1 cellular context compared by ENCODE assay signal in the genomic region with DNA sequence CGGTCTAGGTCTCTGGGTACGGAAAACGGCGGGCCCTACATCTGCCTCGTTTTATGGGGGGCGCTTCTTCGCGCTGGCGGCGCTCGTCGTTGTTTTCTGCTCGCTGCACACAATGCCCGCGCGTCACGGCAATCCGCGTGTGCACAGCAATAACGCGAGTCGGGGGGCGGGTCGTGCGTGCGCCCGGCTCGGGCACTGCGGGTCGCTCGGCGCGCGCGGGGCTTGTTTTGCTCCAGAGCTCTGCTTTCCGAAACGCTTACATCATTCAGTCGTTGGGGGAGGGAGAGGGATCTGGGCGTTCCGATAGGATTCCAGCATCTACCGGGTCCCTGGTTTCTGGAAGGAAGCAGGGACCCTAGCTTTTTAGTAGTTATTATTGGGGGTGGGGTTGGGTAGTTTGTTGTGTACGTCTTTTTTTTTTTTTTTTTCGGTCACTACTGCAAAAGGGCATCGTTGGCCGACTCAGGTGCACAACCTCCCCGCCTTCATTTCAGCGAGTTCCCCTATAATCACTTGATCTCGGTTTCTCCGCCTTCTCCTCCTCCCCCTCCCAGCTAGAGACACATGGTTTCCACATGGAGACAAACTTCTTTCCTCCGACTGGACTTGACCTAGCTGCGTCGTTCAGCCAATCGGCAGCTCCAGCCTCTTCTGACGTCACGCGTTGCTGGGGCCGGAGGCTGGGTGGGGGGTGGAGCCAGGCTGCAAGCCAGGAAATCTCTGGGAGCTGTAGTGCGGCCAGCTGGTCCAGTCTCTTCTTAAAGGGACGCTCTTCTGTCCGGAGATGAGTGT.
TF ChIP-seq lines count a peak whose summit lies in the region.

No MANE protein-coding gene starts in this region.

TF ChIP-seq in HepG2, 621 proteins besides CTCF, POLR2A, EP300 and RAD21 (continued from another document and continues in another):
- TF ChIP-seq, protein P1, sequence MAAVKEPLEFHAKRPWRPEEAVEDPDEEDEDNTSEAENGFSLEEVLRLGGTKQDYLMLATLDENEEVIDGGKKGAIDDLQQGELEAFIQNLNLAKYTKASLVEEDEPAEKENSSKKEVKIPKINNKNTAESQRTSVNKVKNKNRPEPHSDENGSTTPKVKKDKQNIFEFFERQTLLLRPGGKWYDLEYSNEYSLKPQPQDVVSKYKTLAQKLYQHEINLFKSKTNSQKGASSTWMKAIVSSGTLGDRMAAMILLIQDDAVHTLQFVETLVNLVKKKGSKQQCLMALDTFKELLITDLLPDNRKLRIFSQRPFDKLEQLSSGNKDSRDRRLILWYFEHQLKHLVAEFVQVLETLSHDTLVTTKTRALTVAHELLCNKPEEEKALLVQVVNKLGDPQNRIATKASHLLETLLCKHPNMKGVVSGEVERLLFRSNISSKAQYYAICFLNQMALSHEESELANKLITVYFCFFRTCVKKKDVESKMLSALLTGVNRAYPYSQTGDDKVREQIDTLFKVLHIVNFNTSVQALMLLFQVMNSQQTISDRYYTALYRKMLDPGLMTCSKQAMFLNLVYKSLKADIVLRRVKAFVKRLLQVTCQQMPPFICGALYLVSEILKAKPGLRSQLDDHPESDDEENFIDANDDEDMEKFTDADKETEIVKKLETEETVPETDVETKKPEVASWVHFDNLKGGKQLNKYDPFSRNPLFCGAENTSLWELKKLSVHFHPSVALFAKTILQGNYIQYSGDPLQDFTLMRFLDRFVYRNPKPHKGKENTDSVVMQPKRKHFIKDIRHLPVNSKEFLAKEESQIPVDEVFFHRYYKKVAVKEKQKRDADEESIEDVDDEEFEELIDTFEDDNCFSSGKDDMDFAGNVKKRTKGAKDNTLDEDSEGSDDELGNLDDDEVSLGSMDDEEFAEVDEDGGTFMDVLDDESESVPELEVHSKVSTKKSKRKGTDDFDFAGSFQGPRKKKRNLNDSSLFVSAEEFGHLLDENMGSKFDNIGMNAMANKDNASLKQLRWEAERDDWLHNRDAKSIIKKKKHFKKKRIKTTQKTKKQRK (IDR thresholded peaks at IDR 0.05; ENCODE audit: low read length) = no peak
- TF ChIP-seq FOSL2 (CRISPR knock-in tag; IDR thresholded peaks at IDR 0.05) (no peak), PHF20 (CRISPR knock-in tag; IDR thresholded peaks at IDR 0.05) (no peak), ISL2 (CRISPR knock-in tag; IDR thresholded peaks at IDR 0.05) (no peak), ZNF598 (CRISPR knock-in tag; IDR thresholded peaks at IDR 0.05; ENCODE audit: borderline replicate concordance) (no peak), MTF1 (CRISPR knock-in tag; IDR thresholded peaks at IDR 0.05) (no peak), SMAD3 (CRISPR knock-in tag; IDR thresholded peaks at IDR 0.05) (no peak), ZNF615 (CRISPR knock-in tag; IDR thresholded peaks at IDR 0.05; ENCODE audit: borderline replicate concordance) (0 out of 2 replicates have a peak, but pooled peaks have one; percentile 85), HES4 (CRISPR knock-in tag; IDR thresholded peaks at IDR 0.05; ENCODE audit: borderline replicate concordance) (peak; percentile 63; the same call in 1 of the 2 replicates), STAT5B (CRISPR knock-in tag; IDR thresholded peaks at IDR 0.05) (no peak), ZNF253 (CRISPR knock-in tag; IDR thresholded peaks at IDR 0.05; ENCODE audit: borderline replicate concordance) (no peak), REXO4 (CRISPR knock-in tag; IDR thresholded peaks at IDR 0.05; ENCODE audit: borderline replicate concordance) (no peak), BHLHE40 (IDR thresholded peaks at IDR 0.05; ENCODE audit: low read length) (no peak; the same call in 1 of the 2 replicates)
- TF ChIP-seq, protein P2, sequence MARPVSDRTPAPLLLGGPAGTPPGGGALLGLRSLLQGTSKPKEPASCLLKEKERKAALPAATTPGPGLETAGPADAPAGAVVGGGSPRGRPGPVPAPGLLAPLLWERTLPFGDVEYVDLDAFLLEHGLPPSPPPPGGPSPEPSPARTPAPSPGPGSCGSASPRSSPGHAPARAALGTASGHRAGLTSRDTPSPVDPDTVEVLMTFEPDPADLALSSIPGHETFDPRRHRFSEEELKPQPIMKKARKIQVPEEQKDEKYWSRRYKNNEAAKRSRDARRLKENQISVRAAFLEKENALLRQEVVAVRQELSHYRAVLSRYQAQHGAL (CRISPR knock-in tag; IDR thresholded peaks at IDR 0.05; ENCODE audit: not compliant biosample characterization) = no peak
- TF ChIP-seq, protein P3, sequence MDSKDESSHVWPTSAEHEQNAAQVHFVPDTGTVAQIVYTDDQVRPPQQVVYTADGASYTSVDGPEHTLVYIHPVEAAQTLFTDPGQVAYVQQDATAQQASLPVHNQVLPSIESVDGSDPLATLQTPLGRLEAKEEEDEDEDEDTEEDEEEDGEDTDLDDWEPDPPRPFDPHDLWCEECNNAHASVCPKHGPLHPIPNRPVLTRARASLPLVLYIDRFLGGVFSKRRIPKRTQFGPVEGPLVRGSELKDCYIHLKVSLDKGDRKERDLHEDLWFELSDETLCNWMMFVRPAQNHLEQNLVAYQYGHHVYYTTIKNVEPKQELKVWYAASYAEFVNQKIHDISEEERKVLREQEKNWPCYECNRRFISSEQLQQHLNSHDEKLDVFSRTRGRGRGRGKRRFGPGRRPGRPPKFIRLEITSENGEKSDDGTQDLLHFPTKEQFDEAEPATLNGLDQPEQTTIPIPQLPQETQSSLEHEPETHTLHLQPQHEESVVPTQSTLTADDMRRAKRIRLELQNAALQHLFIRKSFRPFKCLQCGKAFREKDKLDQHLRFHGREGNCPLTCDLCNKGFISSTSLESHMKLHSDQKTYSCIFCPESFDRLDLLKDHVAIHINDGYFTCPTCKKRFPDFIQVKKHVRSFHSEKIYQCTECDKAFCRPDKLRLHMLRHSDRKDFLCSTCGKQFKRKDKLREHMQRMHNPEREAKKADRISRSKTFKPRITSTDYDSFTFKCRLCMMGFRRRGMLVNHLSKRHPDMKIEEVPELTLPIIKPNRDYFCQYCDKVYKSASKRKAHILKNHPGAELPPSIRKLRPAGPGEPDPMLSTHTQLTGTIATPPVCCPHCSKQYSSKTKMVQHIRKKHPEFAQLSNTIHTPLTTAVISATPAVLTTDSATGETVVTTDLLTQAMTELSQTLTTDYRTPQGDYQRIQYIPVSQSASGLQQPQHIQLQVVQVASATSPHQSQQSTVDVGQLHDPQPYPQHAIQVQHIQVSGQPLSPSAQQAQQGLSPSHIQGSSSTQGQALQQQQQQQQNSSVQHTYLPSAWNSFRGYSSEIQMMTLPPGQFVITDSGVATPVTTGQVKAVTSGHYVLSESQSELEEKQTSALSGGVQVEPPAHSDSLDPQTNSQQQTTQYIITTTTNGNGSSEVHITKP (CRISPR knock-in tag; IDR thresholded peaks at IDR 0.05; ENCODE audit: low read depth) = peak; percentile 93
- TF ChIP-seq, protein P4, sequence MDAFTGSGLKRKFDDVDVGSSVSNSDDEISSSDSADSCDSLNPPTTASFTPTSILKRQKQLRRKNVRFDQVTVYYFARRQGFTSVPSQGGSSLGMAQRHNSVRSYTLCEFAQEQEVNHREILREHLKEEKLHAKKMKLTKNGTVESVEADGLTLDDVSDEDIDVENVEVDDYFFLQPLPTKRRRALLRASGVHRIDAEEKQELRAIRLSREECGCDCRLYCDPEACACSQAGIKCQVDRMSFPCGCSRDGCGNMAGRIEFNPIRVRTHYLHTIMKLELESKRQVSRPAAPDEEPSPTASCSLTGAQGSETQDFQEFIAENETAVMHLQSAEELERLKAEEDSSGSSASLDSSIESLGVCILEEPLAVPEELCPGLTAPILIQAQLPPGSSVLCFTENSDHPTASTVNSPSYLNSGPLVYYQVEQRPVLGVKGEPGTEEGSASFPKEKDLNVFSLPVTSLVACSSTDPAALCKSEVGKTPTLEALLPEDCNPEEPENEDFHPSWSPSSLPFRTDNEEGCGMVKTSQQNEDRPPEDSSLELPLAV (CRISPR knock-in tag; conservative IDR thresholded peaks at IDR 0.05; ENCODE audit: low read depth) = no peak
- TF ChIP-seq, protein P5, sequence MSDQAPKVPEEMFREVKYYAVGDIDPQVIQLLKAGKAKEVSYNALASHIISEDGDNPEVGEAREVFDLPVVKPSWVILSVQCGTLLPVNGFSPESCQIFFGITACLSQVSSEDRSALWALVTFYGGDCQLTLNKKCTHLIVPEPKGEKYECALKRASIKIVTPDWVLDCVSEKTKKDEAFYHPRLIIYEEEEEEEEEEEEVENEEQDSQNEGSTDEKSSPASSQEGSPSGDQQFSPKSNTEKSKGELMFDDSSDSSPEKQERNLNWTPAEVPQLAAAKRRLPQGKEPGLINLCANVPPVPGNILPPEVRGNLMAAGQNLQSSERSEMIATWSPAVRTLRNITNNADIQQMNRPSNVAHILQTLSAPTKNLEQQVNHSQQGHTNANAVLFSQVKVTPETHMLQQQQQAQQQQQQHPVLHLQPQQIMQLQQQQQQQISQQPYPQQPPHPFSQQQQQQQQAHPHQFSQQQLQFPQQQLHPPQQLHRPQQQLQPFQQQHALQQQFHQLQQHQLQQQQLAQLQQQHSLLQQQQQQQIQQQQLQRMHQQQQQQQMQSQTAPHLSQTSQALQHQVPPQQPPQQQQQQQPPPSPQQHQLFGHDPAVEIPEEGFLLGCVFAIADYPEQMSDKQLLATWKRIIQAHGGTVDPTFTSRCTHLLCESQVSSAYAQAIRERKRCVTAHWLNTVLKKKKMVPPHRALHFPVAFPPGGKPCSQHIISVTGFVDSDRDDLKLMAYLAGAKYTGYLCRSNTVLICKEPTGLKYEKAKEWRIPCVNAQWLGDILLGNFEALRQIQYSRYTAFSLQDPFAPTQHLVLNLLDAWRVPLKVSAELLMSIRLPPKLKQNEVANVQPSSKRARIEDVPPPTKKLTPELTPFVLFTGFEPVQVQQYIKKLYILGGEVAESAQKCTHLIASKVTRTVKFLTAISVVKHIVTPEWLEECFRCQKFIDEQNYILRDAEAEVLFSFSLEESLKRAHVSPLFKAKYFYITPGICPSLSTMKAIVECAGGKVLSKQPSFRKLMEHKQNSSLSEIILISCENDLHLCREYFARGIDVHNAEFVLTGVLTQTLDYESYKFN (CRISPR knock-in tag; conservative IDR thresholded peaks at IDR 0.05) = no peak; the same call in 1 of the 2 replicates
- TF ChIP-seq, protein P6, sequence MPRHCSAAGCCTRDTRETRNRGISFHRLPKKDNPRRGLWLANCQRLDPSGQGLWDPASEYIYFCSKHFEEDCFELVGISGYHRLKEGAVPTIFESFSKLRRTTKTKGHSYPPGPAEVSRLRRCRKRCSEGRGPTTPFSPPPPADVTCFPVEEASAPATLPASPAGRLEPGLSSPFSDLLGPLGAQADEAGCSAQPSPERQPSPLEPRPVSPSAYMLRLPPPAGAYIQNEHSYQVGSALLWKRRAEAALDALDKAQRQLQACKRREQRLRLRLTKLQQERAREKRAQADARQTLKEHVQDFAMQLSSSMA (CRISPR knock-in tag; IDR thresholded peaks at IDR 0.05) = no peak
- TF ChIP-seq, protein P7, sequence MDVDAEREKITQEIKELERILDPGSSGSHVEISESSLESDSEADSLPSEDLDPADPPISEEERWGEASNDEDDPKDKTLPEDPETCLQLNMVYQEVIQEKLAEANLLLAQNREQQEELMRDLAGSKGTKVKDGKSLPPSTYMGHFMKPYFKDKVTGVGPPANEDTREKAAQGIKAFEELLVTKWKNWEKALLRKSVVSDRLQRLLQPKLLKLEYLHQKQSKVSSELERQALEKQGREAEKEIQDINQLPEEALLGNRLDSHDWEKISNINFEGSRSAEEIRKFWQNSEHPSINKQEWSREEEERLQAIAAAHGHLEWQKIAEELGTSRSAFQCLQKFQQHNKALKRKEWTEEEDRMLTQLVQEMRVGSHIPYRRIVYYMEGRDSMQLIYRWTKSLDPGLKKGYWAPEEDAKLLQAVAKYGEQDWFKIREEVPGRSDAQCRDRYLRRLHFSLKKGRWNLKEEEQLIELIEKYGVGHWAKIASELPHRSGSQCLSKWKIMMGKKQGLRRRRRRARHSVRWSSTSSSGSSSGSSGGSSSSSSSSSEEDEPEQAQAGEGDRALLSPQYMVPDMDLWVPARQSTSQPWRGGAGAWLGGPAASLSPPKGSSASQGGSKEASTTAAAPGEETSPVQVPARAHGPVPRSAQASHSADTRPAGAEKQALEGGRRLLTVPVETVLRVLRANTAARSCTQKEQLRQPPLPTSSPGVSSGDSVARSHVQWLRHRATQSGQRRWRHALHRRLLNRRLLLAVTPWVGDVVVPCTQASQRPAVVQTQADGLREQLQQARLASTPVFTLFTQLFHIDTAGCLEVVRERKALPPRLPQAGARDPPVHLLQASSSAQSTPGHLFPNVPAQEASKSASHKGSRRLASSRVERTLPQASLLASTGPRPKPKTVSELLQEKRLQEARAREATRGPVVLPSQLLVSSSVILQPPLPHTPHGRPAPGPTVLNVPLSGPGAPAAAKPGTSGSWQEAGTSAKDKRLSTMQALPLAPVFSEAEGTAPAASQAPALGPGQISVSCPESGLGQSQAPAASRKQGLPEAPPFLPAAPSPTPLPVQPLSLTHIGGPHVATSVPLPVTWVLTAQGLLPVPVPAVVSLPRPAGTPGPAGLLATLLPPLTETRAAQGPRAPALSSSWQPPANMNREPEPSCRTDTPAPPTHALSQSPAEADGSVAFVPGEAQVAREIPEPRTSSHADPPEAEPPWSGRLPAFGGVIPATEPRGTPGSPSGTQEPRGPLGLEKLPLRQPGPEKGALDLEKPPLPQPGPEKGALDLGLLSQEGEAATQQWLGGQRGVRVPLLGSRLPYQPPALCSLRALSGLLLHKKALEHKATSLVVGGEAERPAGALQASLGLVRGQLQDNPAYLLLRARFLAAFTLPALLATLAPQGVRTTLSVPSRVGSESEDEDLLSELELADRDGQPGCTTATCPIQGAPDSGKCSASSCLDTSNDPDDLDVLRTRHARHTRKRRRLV (CRISPR knock-in tag; IDR thresholded peaks at IDR 0.05) = no peak
- TF ChIP-seq, protein P8, sequence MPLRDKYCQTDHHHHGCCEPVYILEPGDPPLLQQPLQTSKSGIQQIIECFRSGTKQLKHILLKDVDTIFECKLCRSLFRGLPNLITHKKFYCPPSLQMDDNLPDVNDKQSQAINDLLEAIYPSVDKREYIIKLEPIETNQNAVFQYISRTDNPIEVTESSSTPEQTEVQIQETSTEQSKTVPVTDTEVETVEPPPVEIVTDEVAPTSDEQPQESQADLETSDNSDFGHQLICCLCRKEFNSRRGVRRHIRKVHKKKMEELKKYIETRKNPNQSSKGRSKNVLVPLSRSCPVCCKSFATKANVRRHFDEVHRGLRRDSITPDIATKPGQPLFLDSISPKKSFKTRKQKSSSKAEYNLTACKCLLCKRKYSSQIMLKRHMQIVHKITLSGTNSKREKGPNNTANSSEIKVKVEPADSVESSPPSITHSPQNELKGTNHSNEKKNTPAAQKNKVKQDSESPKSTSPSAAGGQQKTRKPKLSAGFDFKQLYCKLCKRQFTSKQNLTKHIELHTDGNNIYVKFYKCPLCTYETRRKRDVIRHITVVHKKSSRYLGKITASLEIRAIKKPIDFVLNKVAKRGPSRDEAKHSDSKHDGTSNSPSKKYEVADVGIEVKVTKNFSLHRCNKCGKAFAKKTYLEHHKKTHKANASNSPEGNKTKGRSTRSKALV (CRISPR knock-in tag; IDR thresholded peaks at IDR 0.05) = no peak
- TF ChIP-seq, protein P9, sequence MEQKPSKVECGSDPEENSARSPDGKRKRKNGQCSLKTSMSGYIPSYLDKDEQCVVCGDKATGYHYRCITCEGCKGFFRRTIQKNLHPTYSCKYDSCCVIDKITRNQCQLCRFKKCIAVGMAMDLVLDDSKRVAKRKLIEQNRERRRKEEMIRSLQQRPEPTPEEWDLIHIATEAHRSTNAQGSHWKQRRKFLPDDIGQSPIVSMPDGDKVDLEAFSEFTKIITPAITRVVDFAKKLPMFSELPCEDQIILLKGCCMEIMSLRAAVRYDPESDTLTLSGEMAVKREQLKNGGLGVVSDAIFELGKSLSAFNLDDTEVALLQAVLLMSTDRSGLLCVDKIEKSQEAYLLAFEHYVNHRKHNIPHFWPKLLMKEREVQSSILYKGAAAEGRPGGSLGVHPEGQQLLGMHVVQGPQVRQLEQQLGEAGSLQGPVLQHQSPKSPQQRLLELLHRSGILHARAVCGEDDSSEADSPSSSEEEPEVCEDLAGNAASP (CRISPR knock-in tag; IDR thresholded peaks at IDR 0.05; ENCODE audit: borderline replicate concordance) = no peak
- TF ChIP-seq, protein P10, sequence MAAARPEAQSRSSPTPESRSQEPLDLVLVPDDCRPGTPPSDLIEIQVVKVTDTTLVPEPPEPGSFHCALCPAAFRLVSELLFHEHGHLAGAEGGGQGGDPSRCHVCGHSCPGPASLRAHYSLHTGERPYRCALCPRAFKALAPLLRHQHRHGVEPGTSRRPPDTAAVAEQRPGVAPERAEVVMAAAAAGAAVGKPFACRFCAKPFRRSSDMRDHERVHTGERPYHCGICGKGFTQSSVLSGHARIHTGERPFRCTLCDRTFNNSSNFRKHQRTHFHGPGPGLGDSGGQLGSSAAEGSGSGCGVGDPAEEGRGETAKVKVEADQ (CRISPR knock-in tag; IDR thresholded peaks at IDR 0.05; ENCODE audit: borderline replicate concordance) = no peak
